ENCODE assay signal across 20 cellular contexts in genomic region chr9:97910273-97910844, GRCh38. TPM values are rescaled to one million over a fixed set of nuclear protein-coding genes. Genes with fewer than 3 reads are reported as not detected.
DNase-seq lines count a peak whose midpoint lies in the region; ATAC-seq and TF ChIP-seq lines count a peak whose summit lies in the region.
"Had no signal": no experiment of that assay in that cellular context is flagged by ENCODE, and none has a peak within 500 bp of the region (broad histone marks: within the 10 kb centered on the region; RNA-seq: fewer than 3 reads in every experiment).

No MANE protein-coding gene starts in this region.

- peak; percentile 75 to 82 (median 77) for ATAC-seq in natural killer cell
- ATAC-seq in GM18867 (IDR thresholded peaks at IDR 0.05; ENCODE audit: unreplicated experiment), result no peak

- H3K27me3 Mint-ChIP-seq in activated CD4-positive, alpha-beta T cell treated with anti-CD3 and anti-CD28 coated beads, Interleukin-2, amount 10 ng/mL, durations not matched to agents 24 days and 14 days, result no peaks in the 10 kb centered on the region
- H3K27me3 Mint-ChIP-seq in natural killer cell (ENCODE audit: low read depth in 2 of 2), result no peaks in the 10 kb centered on the region
- H3K27me3 Mint-ChIP-seq: stimulated activated naive CD8-positive, alpha-beta T cell treated with anti-CD3 and anti-CD28 coated beads, Interleukin-15, Interleukin-2, amounts not matched to agents 100 ng/mL and 50 ng/mL, for 24 hours had no signal

- H3K9me3 Mint-ChIP-seq in activated CD4-positive, alpha-beta T cell treated with anti-CD3 and anti-CD28 coated beads, Interleukin-2, amount 10 ng/mL, durations not matched to agents 24 days and 14 days, result peaks cover 4% of the 10 kb centered on the region
- no peaks in the 10 kb centered on the region for H3K9me3 Mint-ChIP-seq in natural killer cell
- H3K9me3 Mint-ChIP-seq: HFFc6; nephron; stimulated activated naive CD8-positive, alpha-beta T cell treated with anti-CD3 and anti-CD28 coated beads, Interleukin-15, Interleukin-2, amounts not matched to agents 100 ng/mL and 50 ng/mL, for 24 hours had no signal

- peaks cover 45% of the 10 kb centered on the region for H3K4me1 Mint-ChIP-seq in activated CD4-positive, alpha-beta T cell treated with anti-CD3 and anti-CD28 coated beads, Interleukin-2, amount 10 ng/mL, durations not matched to agents 24 days and 14 days
- peaks cover 47% of the 10 kb centered on the region in 2 donors for H3K4me1 Mint-ChIP-seq in natural killer cell

- intact Hi-C loops in activated CD4-positive, alpha-beta T cell treated with anti-CD3 and anti-CD28 coated beads, Interleukin-2, amount 10 ng/mL, durations not matched to agents 24 days and 14 days (cut with micrococcal nuclease), result no loop called here
- intact Hi-C loops in natural killer cell (cut with micrococcal nuclease), result no loop called here

- no peak for TF ChIP-seq CTCF in natural killer cell (IDR thresholded peaks at IDR 0.05)

- no peak for DNase-seq in activated CD4-positive, alpha-beta T cell treated with anti-CD3 and anti-CD28 coated beads, Interleukin-2, amount 10 ng/mL, durations not matched to agents 24 days and 14 days
- DNase-seq in activated CD4-positive, alpha-beta T cell treated with anti-CD3 and anti-CD28 coated beads, Interleukin-2, amount 50 U/mL, for 48 hours, result no peak
- DNase-seq in SW480 (ENCODE audit: low spot score), result peak; percentile 33
- DNase-seq in caudate nucleus (lab: John Stamatoyannopoulos, UW), result peak in 3 of 61 donors; percentile 13 to 55 (median 40)
- DNase-seq in natural killer cell, result no peak
- no peak for DNase-seq in RKO (ENCODE audit: low spot score)
- no peak for DNase-seq in NCI-H446 (lab: John Stamatoyannopoulos, UW)
- DNase-seq: HFFc6; NCI-H187; psoas muscle; Right ventricle myocardium superior; stimulated activated CD4-positive, alpha-beta T cell treated with anti-CD3 and anti-CD28 coated beads, Interleukin-12 subunit alpha, Interleukin-12 subunit beta, amount 100 ng/mL, for 4 hours had no signal

- peaks cover 63% of the 10 kb centered on the region for H3K36me3 Mint-ChIP-seq in activated CD4-positive, alpha-beta T cell treated with anti-CD3 and anti-CD28 coated beads, Interleukin-2, amount 10 ng/mL, durations not matched to agents 24 days and 14 days (ENCODE audit: low read depth)
- peaks cover 18% of the 10 kb centered on the region for H3K36me3 Mint-ChIP-seq in natural killer cell

- no peak overlapping the region for H3K4me3 Mint-ChIP-seq in activated CD4-positive, alpha-beta T cell treated with anti-CD3 and anti-CD28 coated beads, Interleukin-2, amount 10 ng/mL, durations not matched to agents 24 days and 14 days
- H3K4me3 Mint-ChIP-seq in natural killer cell, result peak overlapping the region; percentile 58
- H3K4me3 Mint-ChIP-seq: HFFc6; nephron; stimulated activated naive CD8-positive, alpha-beta T cell treated with anti-CD3 and anti-CD28 coated beads, Interleukin-15, Interleukin-2, amounts not matched to agents 100 ng/mL and 50 ng/mL, for 24 hours had no signal

- H3K27ac ChIP-seq in caudate nucleus (ENCODE audit: low read depth, low read length), result peak overlapping the region; percentile 9

- peak overlapping the region; percentile 55 for H3K27ac Mint-ChIP-seq in activated CD4-positive, alpha-beta T cell treated with anti-CD3 and anti-CD28 coated beads, Interleukin-2, amount 10 ng/mL, durations not matched to agents 24 days and 14 days
- H3K27ac Mint-ChIP-seq in natural killer cell, result peak overlapping the region; percentile 69 to 87
- H3K27ac Mint-ChIP-seq: HFFc6; nephron; stimulated activated naive CD8-positive, alpha-beta T cell treated with anti-CD3 and anti-CD28 coated beads, Interleukin-15, Interleukin-2, amounts not matched to agents 100 ng/mL and 50 ng/mL, for 24 hours had no signal

RNA-seq across cellular contexts. Expression of gene TRMO, which starts 11.9 kb away (rescaled TPM):
- total RNA-seq in activated CD4-positive, alpha-beta T cell treated with anti-CD3 and anti-CD28 coated beads, Interleukin-2, amount 10 ng/mL, durations not matched to agents 24 days and 14 days, result 9.8 and 13.0 TPM in 2 replicates
- 10 to 100 TPM; 26.6 to 35.1 (median 31.2) TPM for total RNA-seq in natural killer cell

RNA-seq across cellular contexts. Expression of gene HEMGN, which starts 27.6 kb away (rescaled TPM):
- 0.38 and 0.54 TPM in 2 replicates for total RNA-seq in activated CD4-positive, alpha-beta T cell treated with anti-CD3 and anti-CD28 coated beads, Interleukin-2, amount 10 ng/mL, durations not matched to agents 24 days and 14 days
- total RNA-seq in natural killer cell, result under 1 TPM; 0.47 to 0.75 (median 0.75) TPM
- total RNA-seq: A673, HFFc6, M059J, NCI-H460, Right ventricle myocardium superior had no signal

RNA-seq across cellular contexts. Expression of gene FOXE1, which starts 57.3 kb away (rescaled TPM):
- not detected in 2 replicates for total RNA-seq in activated CD4-positive, alpha-beta T cell treated with anti-CD3 and anti-CD28 coated beads, Interleukin-2, amount 10 ng/mL, durations not matched to agents 24 days and 14 days
- not detected for total RNA-seq in natural killer cell
- total RNA-seq: A673, liver, M059J, psoas muscle, Right ventricle myocardium superior, urinary bladder had no signal
